Comparison of ENCODE assay signal across 8 cellular contexts in the genomic region with DNA sequence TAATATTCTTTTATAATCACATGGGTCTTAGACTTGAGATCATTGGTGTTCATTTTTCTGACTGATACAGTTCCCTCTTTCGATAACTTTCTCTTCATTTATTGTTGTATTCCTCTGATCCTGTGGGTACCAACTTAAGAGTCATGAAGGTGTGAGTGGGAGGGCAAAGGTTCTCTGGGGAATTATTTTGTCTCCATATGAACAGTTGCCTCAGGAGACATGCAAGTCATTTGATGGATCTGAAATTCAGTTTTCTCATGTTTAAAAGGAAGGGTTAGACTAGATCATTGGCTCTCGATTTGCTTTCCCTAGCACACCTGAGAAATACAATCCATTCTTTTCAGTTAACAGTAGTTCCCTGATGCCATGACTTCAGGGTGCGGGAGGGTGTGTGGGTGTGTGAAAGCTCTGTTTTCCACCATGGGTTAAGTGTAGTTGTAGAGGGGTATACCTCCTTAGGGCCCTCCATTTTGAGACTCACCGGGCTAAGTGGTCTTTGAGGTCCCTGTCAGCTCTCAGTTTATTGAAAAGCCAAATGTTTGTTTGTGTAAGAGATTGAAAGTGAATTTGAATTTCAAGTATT. TPM values are rescaled to one million over a fixed set of nuclear protein-coding genes. Genes with fewer than 3 reads are reported as not detected.
DNase-seq lines count a peak whose midpoint lies in the region; ATAC-seq, FAIRE-seq and TF ChIP-seq lines count a peak whose summit lies in the region.

No MANE protein-coding gene starts in this region.

- H3K4me3 ChIP-seq in A549: peak overlapping the region; percentile 55
- peak overlapping the region; percentile 72 for H3K4me3 ChIP-seq in astrocyte (ENCODE audit: insufficient read depth, low read depth, low read length)
- H3K4me3 ChIP-seq in mucosa of rectum (ENCODE audit: low read length in 2 of 2): peak overlapping the region; percentile 68 to 86

- peaks cover 7% of the 10 kb centered on the region for H3K36me3 ChIP-seq in astrocyte (ENCODE audit: insufficient read depth, low read length)
- H3K36me3 ChIP-seq in mucosa of rectum (ENCODE audit: control insufficient read depth in 2 of 2, insufficient read depth in 2 of 2, low read length in 2 of 2): peaks cover 0 to 7% of the 10 kb centered on the region in 2 donors

- no peak for TF ChIP-seq POLR2A in A549 (IDR thresholded peaks at IDR 0.05; ENCODE audit: low read length)

- H3K36me3 Mint-ChIP-seq in HFFc6 (ENCODE audit: low read depth): peaks cover 8% of the 10 kb centered on the region; the same call in 1 of the 2 replicates
- no peaks in the 10 kb centered on the region for H3K36me3 Mint-ChIP-seq in astrocyte (ENCODE audit: low read depth, unreplicated experiment)

- H3K4me2 ChIP-seq in A549 (peak overlapping the region; percentile 87), astrocyte (ENCODE audit: low read length) (peak overlapping the region; percentile 88)

- TF ChIP-seq RAD21 in A549 (conservative IDR thresholded peaks at IDR 0.05 in 1 of 2, IDR thresholded peaks at IDR 0.05 in 1 of 2): no peak

- no peak for ATAC-seq in A549
- no peak for ATAC-seq in GM19397 (IDR thresholded peaks at IDR 0.05; ENCODE audit: unreplicated experiment)
- no peak for ATAC-seq in left colon
- no peak for ATAC-seq in GM19328 (IDR thresholded peaks at IDR 0.05; ENCODE audit: unreplicated experiment)

- no peak for DNase-seq in A549 (ENCODE audit: low read depth in 1 of 2, low spot score in 1 of 2)
- no peak for DNase-seq in HFFc6
- DNase-seq in astrocyte (ENCODE audit: low read depth): no peak
- no peak for DNase-seq in midbrain (lab: John Stamatoyannopoulos, UW)
- DNase-seq in left colon: no peak

- no peaks in the 10 kb centered on the region for H3K9me3 Mint-ChIP-seq in HFFc6
- no peaks in the 10 kb centered on the region for H3K9me3 Mint-ChIP-seq in astrocyte (ENCODE audit: unreplicated experiment)

- peaks cover 6% of the 10 kb centered on the region for H3K79me2 ChIP-seq in astrocyte (ENCODE audit: insufficient read depth, low read length)

- intact Hi-C loops in left colon (cut with DNase I, micrococcal nuclease): no loop called here

- H3K9ac ChIP-seq in astrocyte (ENCODE audit: low read length): peak overlapping the region; percentile 77
- H3K9ac ChIP-seq in mucosa of rectum (ENCODE audit: low read depth in 1 of 2, low read length in 2 of 2): peak overlapping the region; percentile 64 to 76

- no peak for FAIRE-seq in A549 (lab: Jason Lieb, UNC)
- FAIRE-seq in astrocyte (lab: Jason Lieb, UNC): no peak

- H3K4me1 Mint-ChIP-seq in HFFc6 (ENCODE audit: low read depth) (peaks cover 29% of the 10 kb centered on the region), astrocyte (ENCODE audit: low read depth, unreplicated experiment) (peaks cover 7% of the 10 kb centered on the region)

- 70% methylated on average over 4 of the region's 4 CpGs for WGBS in A549 (ENCODE audit: missing lambda C conversion rate)

- H3K27ac ChIP-seq in A549 (peak overlapping the region; percentile 18 to 56; a peak in 2 of 6 replicates), astrocyte (ENCODE audit: low read depth, low read length) (no peak overlapping the region), mucosa of rectum (ENCODE audit: low read depth in 2 of 2, low read length in 2 of 2) (peak overlapping the region in 1 of 2 donors; percentile 59)

- H3K27ac Mint-ChIP-seq in HFFc6 (peak overlapping the region; percentile 84), astrocyte (ENCODE audit: unreplicated experiment) (no peak overlapping the region)

- H3K4me1 ChIP-seq in A549 (peaks cover 12% of the 10 kb centered on the region), astrocyte (ENCODE audit: insufficient read depth, low read length) (peaks cover 12% of the 10 kb centered on the region), mucosa of rectum (ENCODE audit: control insufficient read depth in 2 of 2, insufficient read depth in 2 of 2, low read length in 2 of 2) (peaks cover 6% of the 10 kb centered on the region in 2 donors)

- H3K4me3 Mint-ChIP-seq in HFFc6: peak overlapping the region; percentile 90
- H3K4me3 Mint-ChIP-seq in astrocyte (ENCODE audit: unreplicated experiment): peak overlapping the region; percentile 88

- POLR2A ChIA-PET in A549 (lab: Yijun Ruan, JAX): no interaction called here

- H3K9me3 ChIP-seq in A549 (no peaks in the 10 kb centered on the region), astrocyte (ENCODE audit: insufficient read depth, low read depth, low read length) (no peaks in the 10 kb centered on the region), mucosa of rectum (ENCODE audit: control insufficient read depth in 2 of 2, low read length in 2 of 2) (no peaks in the 10 kb centered on the region)

- H3K27me3 Mint-ChIP-seq in HFFc6 (ENCODE audit: insufficient read depth): peaks cover 2% of the 10 kb centered on the region
- H3K27me3 Mint-ChIP-seq in astrocyte (ENCODE audit: low read depth, unreplicated experiment): no peaks in the 10 kb centered on the region

- H2AFZ ChIP-seq in astrocyte (ENCODE audit: low read depth, low read length): peak overlapping the region; percentile 65

- CTCF ChIA-PET in A549 (lab: Yijun Ruan, JAX): interaction anchor here (0.6 to 1.6 kb wide), 6 partner anchors 15 to 363 kb away, joined by 3 to 4 read pairs (median 4); no protein-coding TSS in a partner anchor

- no peaks in the 10 kb centered on the region for H4K20me1 ChIP-seq in astrocyte (ENCODE audit: insufficient read depth, low read length)

- TF ChIP-seq EP300 in A549 (IDR thresholded peaks at IDR 0.05): no peak

- H3K27me3 ChIP-seq in astrocyte (ENCODE audit: insufficient read depth, low read length) (no peaks in the 10 kb centered on the region), mucosa of rectum (ENCODE audit: control insufficient read depth in 2 of 2, insufficient read depth in 2 of 2, low read length in 2 of 2) (no peaks in the 10 kb centered on the region)

- TF ChIP-seq CTCF in A549 (IDR thresholded peaks at IDR 0.05) (no peak), HFFc6 (IDR thresholded peaks at IDR 0.05) (no peak), astrocyte (IDR thresholded peaks at IDR 0.05; ENCODE audit: insufficient read depth, low read depth, low read length) (no peak)

TF ChIP-seq in A549, 52 proteins besides CTCF, POLR2A, EP300 and RAD21:
- TF ChIP-seq HOXA7 (CRISPR knock-in tag; IDR thresholded peaks at IDR 0.05) (no peak), TP53 (CRISPR knock-in tag; IDR thresholded peaks at IDR 0.05) (no peak)

RNA-seq across cellular contexts. Expression of gene CNTRL, which starts 47.8 kb away (rescaled TPM):
- polyA plus RNA-seq in A549 (2011; rRNA removed) (13.0 and 15.0 TPM in 2 replicates), A549 (2017; fragmentation: RNase III; extraction: RNeasy Plus Mini Kit Qiagen cat#74134 plus additional on column Dnase treatment) (5.1 to 5.7 TPM (median 5.6 TPM) in 3 replicates)
- 2.9 and 3.0 TPM in 2 replicates for polyA plus RNA-seq in A549 (2012; cell fraction: cytosol; rRNA removed)
- 4.2 and 5.1 TPM in 2 replicates for polyA plus RNA-seq in A549 (2012; cell fraction: nucleus; rRNA removed)
- polyA minus RNA-seq in A549 (2011; rRNA and poly(A)+ RNA removed): 8.9 and 10.5 TPM in 2 replicates
- total RNA-seq in HFFc6 (2021; fragmentation: NEBNext Ultra II Directional; extraction: Animal tissue kit (Norgen Biotek cat#: 25700)): 10 to 100 TPM in 2 of 6 experiments, 1 to 10 TPM in 4; 3.8 to 10.4 (median 8.8) TPM
- total RNA-seq in astrocyte (4.4 and 4.6 TPM in 2 replicates), left colon (1 to 10 TPM; 6.1 to 9.2 TPM)
